ENCODE assay signal across 9 cellular contexts in the genomic region with DNA sequence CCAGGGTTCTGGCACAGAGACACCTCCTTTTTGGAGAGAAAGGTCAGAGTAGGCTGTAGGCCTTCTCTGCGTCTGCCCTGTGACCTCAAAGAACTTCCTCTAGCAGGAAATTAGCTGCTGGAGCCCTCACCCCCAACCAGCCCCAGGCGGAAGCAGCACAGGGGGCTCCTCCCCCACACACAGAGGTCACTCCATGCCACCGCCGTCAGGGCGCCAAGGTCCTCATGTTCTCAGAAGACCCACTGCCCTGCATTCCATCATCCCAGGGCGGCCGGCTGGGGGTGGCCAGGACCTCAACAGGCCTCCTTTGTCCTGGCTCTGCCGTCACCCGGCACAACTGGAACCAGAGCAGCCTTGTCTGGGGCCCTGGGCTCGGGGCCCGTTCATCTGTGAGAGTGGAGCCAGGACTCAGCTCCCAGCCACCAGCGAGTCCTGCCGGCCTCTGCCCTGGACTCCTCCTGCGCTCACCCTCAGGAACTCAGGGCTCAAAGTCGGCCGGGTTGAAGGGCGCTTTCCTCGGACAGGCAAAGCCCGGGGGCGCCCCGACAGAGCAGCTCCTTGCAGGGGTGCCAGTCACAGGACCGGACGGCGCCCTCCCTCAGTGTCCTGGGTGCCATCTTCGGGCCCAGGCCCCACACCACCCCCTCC. TPM values are rescaled to one million over a fixed set of nuclear protein-coding genes. Genes with fewer than 3 reads are reported as not detected.
DNase-seq lines count a peak whose midpoint lies in the region; ATAC-seq and TF ChIP-seq lines count a peak whose summit lies in the region.
"Had no signal": no experiment of that assay in that cellular context is flagged by ENCODE, and none has a peak within 500 bp of the region (broad histone marks: within the 10 kb centered on the region; RNA-seq: fewer than 3 reads in every experiment).

No MANE protein-coding gene starts in this region.

- H3K36me3 ChIP-seq in SK-N-MC (ENCODE audit: insufficient read depth, low read length): peaks cover 3% of the 10 kb centered on the region; the same call in 1 of the 2 replicates
- H3K36me3 ChIP-seq in iPS-20b (ENCODE audit: insufficient read depth, low read depth, low read length): peaks cover 14% of the 10 kb centered on the region
- H3K36me3 ChIP-seq in skeletal muscle satellite cell (ENCODE audit: insufficient read depth, low read length): no peaks in the 10 kb centered on the region

- H3K27ac ChIP-seq in SK-N-MC (no peak overlapping the region), iPS-20b (ENCODE audit: low read length) (no peak overlapping the region)

- peaks cover 14% of the 10 kb centered on the region for H3K27me3 Mint-ChIP-seq in glutamatergic neuron (ENCODE audit: unreplicated experiment)

- H3K4me3 ChIP-seq in SK-N-MC (peak overlapping the region; percentile 94), astrocyte of the cerebellum (ENCODE audit: low read depth, low read length) (peak overlapping the region; percentile 41), iPS-20b (ENCODE audit: low read length) (peak overlapping the region; percentile 79), skeletal muscle satellite cell (ENCODE audit: low read length) (peak overlapping the region; percentile 70)

- H3K4me2 ChIP-seq in skeletal muscle satellite cell (ENCODE audit: low read length): peak overlapping the region; percentile 92

- H3K27ac Mint-ChIP-seq in glutamatergic neuron (ENCODE audit: unreplicated experiment): no peak overlapping the region

- H3K9me3 Mint-ChIP-seq in glutamatergic neuron (ENCODE audit: unreplicated experiment): peaks cover 4% of the 10 kb centered on the region

- peak overlapping the region; percentile 41 for H3K9ac ChIP-seq in SK-N-MC (ENCODE audit: insufficient read length)
- H3K9ac ChIP-seq in iPS-20b (ENCODE audit: low read depth, low read length): peak overlapping the region; percentile 74
- peak overlapping the region; percentile 59 for H3K9ac ChIP-seq in skeletal muscle satellite cell (ENCODE audit: low read depth, low read length)

- H3K4me3 Mint-ChIP-seq in glutamatergic neuron (ENCODE audit: unreplicated experiment): no peak overlapping the region

- DNase-seq in SK-N-MC (ENCODE audit: low read depth, low spot score) (no peak), astrocyte of the cerebellum (ENCODE audit: low read depth) (no peak), NCI-H774 (lab: John Stamatoyannopoulos, UW) (no peak), glutamatergic neuron (no peak)

- ATAC-seq in GM18861 (IDR thresholded peaks at IDR 0.05; ENCODE audit: unreplicated experiment) (peak; percentile 24), GM18519 (IDR thresholded peaks at IDR 0.05; ENCODE audit: low FRiP score, unreplicated experiment) (no peak)

- TF ChIP-seq CTCF in astrocyte of the cerebellum (IDR thresholded peaks at IDR 0.05; ENCODE audit: low read depth, low read length, missing control alignments) (no peak), glutamatergic neuron (IDR thresholded peaks at IDR 0.05; ENCODE audit: partially characterized antibody, unreplicated experiment) (no peak)

- no peaks in the 10 kb centered on the region for H3K9me3 ChIP-seq in SK-N-MC (ENCODE audit: low read depth, low read length)
- H3K9me3 ChIP-seq in iPS-20b (ENCODE audit: insufficient read depth, low read depth, low read length): no peaks in the 10 kb centered on the region
- no peaks in the 10 kb centered on the region for H3K9me3 ChIP-seq in skeletal muscle satellite cell (replicated peaks; ENCODE audit: low read length)

- in situ Hi-C loops in astrocyte of the cerebellum (cut with HindIII; ENCODE audit: low sequenced_read_pairs): no loop called here

- no peaks in the 10 kb centered on the region for H3K4me1 Mint-ChIP-seq in glutamatergic neuron (ENCODE audit: low read depth, unreplicated experiment)

- no peaks in the 10 kb centered on the region for H3K36me3 Mint-ChIP-seq in glutamatergic neuron (ENCODE audit: unreplicated experiment)

- peaks cover 27% of the 10 kb centered on the region for H3K27me3 ChIP-seq in iPS-20b (ENCODE audit: insufficient read depth, low read length)
- peaks cover 35% of the 10 kb centered on the region for H3K27me3 ChIP-seq in skeletal muscle satellite cell (ENCODE audit: control insufficient read depth, insufficient read depth, low read length)

- H3K4me1 ChIP-seq in iPS-20b (ENCODE audit: insufficient read depth, low read length): peaks cover 4% of the 10 kb centered on the region; the same call in 1 of the 2 replicates
- H3K4me1 ChIP-seq in skeletal muscle satellite cell (ENCODE audit: control insufficient read depth, insufficient read depth, low read length): peaks cover 18% of the 10 kb centered on the region

RNA-seq across cellular contexts. Expression of gene TMC6, which starts 1.2 kb away (rescaled TPM):
- 0.76 and 2.0 TPM in 2 replicates for total RNA-seq in skeletal muscle satellite cell (2012; rRNA removed)
- 1.1 TPM for total RNA-seq in glutamatergic neuron (ENCODE audit: unreplicated experiment)

RNA-seq across cellular contexts. Expression of gene TMC8, which starts 3.2 kb away (rescaled TPM):
- total RNA-seq in skeletal muscle satellite cell (2012; rRNA removed): not detected in 2 replicates
- total RNA-seq in glutamatergic neuron (ENCODE audit: unreplicated experiment): not detected

RNA-seq across cellular contexts. Expression of gene C17orf99, which starts 18.8 kb away (rescaled TPM):
- not detected in 2 replicates for total RNA-seq in skeletal muscle satellite cell (2012; rRNA removed)
- total RNA-seq in glutamatergic neuron (ENCODE audit: unreplicated experiment): not detected
- total RNA-seq: T-helper 2 cell treated with Interferon-gamma antibody and Interleukin-4, amounts not matched to agents 100 ng/mL and 5 ng/mL, for 36 hours had no signal

RNA-seq across cellular contexts. Expression of gene SYNGR2, which starts 41.0 kb away (rescaled TPM):
- total RNA-seq in skeletal muscle satellite cell (2012; rRNA removed): 2.0 and 2.6 TPM in 2 replicates
- 3.2 TPM for total RNA-seq in glutamatergic neuron (ENCODE audit: unreplicated experiment)

RNA-seq across cellular contexts. Expression of gene TK1, which starts 59.5 kb away (rescaled TPM):
- total RNA-seq in skeletal muscle satellite cell (2012; rRNA removed): 60.1 and 77.8 TPM in 2 replicates
- total RNA-seq in glutamatergic neuron (ENCODE audit: unreplicated experiment): 2.5 TPM

Comparison
In these comparisons a context has a peak if more than half of its experiments do, and no peak if none do; other contexts are left out.
1. H3K4me3 ChIP-seq: peak in every context shown above with its lines; median percentile 94 in SK-N-MC; 79 in iPS-20b; 70 in skeletal muscle satellite cell; 41 in astrocyte of the cerebellum.